Comparison of ENCODE assay signal across 11 cellular contexts in the genomic region with DNA sequence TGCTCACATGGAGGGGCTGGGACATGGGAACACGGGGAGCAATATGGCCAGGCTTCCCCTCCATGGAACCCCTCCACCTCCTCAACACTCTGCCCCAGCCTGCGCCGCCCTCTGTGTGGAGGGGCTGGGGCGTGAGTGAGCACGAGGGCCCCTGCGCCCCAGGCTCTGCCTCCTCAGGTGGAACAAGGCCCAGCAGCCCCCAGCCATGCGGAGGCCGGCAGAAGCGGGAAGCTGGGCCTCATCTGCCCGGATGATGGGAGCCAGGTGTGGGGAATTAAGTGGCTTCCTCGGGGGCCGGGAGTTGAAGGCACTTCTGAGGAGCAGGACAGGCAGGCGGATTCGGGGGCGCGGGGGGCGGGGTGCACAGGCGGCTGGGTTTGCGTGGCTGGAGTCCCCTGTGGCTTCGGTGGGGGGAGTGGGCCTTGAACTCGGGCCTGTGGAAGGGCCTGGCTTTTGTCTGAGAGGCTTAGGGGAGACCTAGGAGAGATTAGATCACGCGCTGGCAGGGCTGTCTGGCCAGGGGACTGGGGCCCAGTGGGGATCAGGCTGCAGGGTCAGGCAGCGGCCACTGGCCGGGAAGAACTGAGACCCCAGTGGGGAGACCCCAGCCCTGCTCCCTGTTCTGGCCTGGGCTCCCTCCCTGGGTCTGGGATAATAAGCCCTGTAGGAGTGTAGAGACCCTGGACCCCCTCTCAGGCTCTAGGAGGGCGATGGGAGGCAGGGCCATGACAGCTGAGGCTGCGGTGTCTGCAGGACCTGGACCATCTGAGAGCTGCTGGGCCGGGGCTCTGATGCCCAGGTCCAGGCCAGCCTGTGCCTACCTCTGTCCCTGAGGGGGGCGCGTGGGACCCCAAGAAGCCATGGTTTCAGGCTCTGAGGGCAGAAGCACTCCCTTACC. TPM values are rescaled to one million over a fixed set of nuclear protein-coding genes. Genes with fewer than 3 reads are reported as not detected.
DNase-seq lines count a peak whose midpoint lies in the region; ATAC-seq and TF ChIP-seq lines count a peak whose summit lies in the region.
"Had no signal": no experiment of that assay in that cellular context is flagged by ENCODE, and none has a peak within 500 bp of the region (broad histone marks: within the 10 kb centered on the region; RNA-seq: fewer than 3 reads in every experiment).

No MANE protein-coding gene starts in this region.

- no peak overlapping the region for H3K4ac ChIP-seq in H9 (ENCODE audit: low read depth, low read length)

- no peak overlapping the region for H2AK5ac ChIP-seq in H9 (ENCODE audit: insufficient read length, low read length)

- no peak overlapping the region for H3K18ac ChIP-seq in H9 (ENCODE audit: insufficient read length, low read depth, low read length)

- H2BK15ac ChIP-seq in H9 (ENCODE audit: low read depth, low read length): peak overlapping the region; percentile 72; the same call in 1 of the 2 replicates

- no peaks in the 10 kb centered on the region for H3K79me1 ChIP-seq in H9 (ENCODE audit: insufficient read depth, low read depth, low read length, poor library complexity, severe bottlenecking)

- no peak overlapping the region for H2BK5ac ChIP-seq in H9 (ENCODE audit: insufficient read length, low read length)

- H3K56ac ChIP-seq in H9 (ENCODE audit: insufficient read length, low read depth, low read length): no peak overlapping the region

- no peak overlapping the region for H2AFZ ChIP-seq in H9 (ENCODE audit: low read length)

- H3K9ac ChIP-seq in H9 (ENCODE audit: extremely low read depth, insufficient read length, low read length): no peak overlapping the region
- peak overlapping the region; percentile 24 to 26 for H3K9ac ChIP-seq in colonic mucosa (ENCODE audit: low read depth in 2 of 2, low read length in 2 of 2)
- no peak overlapping the region for H3K9ac ChIP-seq in mucosa of rectum (ENCODE audit: low read depth in 1 of 2, low read length in 2 of 2)
- no peak overlapping the region for H3K9ac ChIP-seq in stomach smooth muscle (ENCODE audit: low read length in 2 of 2)

- H3K4me1 Mint-ChIP-seq in H9: peaks cover 2 to 7% of the 10 kb centered on the region in 2 experiments; a peak in 1 of 4 replicates

- no peak overlapping the region for H3K4me2 ChIP-seq in H9 (ENCODE audit: insufficient read depth, insufficient read length, low read length)

- no peak overlapping the region for H3K4me3 ChIP-seq in colonic mucosa
- no peak overlapping the region for H3K4me3 ChIP-seq in mucosa of rectum (ENCODE audit: low read length in 2 of 2)
- no peak overlapping the region for H3K4me3 ChIP-seq in stomach smooth muscle (ENCODE audit: low read length in 2 of 2)

- no peak overlapping the region for H3K27ac Mint-ChIP-seq in H9
- H3K27ac Mint-ChIP-seq: activated naive CD4-positive, alpha-beta T cell treated with anti-CD3 and anti-CD28 coated beads, Interleukin-2, amount 50 U/mL, for 24 hours had no signal

- no peak overlapping the region for H4K8ac ChIP-seq in H9 (replicated peaks; ENCODE audit: insufficient read length, low read depth, low read length)

- H3K27ac ChIP-seq in H9 (ENCODE audit: insufficient read length, low read depth, low read length) (no peak overlapping the region), colonic mucosa (peak overlapping the region; percentile 44), mucosa of rectum (ENCODE audit: low read depth in 2 of 2, low read length in 2 of 2) (peak overlapping the region; percentile 67 to 68), stomach smooth muscle (ENCODE audit: low read length) (peak overlapping the region; percentile 58)

- no peaks in the 10 kb centered on the region for H4K20me1 ChIP-seq in H9 (ENCODE audit: control insufficient read depth, insufficient read depth, insufficient read length)

- no peak overlapping the region for H2BK20ac ChIP-seq in H9 (ENCODE audit: low read depth, low read length, poor library complexity, severe bottlenecking)

- no peaks in the 10 kb centered on the region for H3K23me2 ChIP-seq in H9 (ENCODE audit: insufficient read length, low read depth, low read length, poor library complexity, severe bottlenecking)

- DNase-seq in H9: no peak
- peak; percentile 29 for DNase-seq in colonic mucosa
- DNase-seq in activated T-cell treated with anti-CD3 and anti-CD28 coated beads, Interleukin-2, amount 50 U/mL, for 48 hours: no peak
- DNase-seq in stimulated activated naive CD8-positive, alpha-beta T cell treated with anti-CD3 and anti-CD28 coated beads, Interleukin-15, Interleukin-2, amounts not matched to agents 100 U/mL and 50 U/mL, for 24 hours: no peak
- DNase-seq in NCI-H226: no peak
- DNase-seq: activated CD4-positive, alpha-beta T cell treated with anti-CD3 and anti-CD28 coated beads, Interleukin-2, amount 10 ng/mL, durations not matched to agents 24 days and 14 days; dermis blood vessel endothelial cell; NCI-H187 treated with DMSO at 0.1 percent for 48 hours had no signal

- H3K27me3 Mint-ChIP-seq in H9 (ENCODE audit: low read depth): no peaks in the 10 kb centered on the region; the same call in 1 of the 2 replicates
- H3K27me3 Mint-ChIP-seq: activated CD4-positive, alpha-beta T cell treated with anti-CD3 and anti-CD28 coated beads, Interleukin-2, amount 10 ng/mL, durations not matched to agents 24 days and 14 days; activated naive CD4-positive, alpha-beta T cell treated with anti-CD3 and anti-CD28 coated beads, Interleukin-2, amount 50 U/mL, for 24 hours had no signal

- H3K27me3 ChIP-seq in H9 (ENCODE audit: insufficient read depth, low read length) (no peaks in the 10 kb centered on the region), colonic mucosa (no peaks in the 10 kb centered on the region), mucosa of rectum (ENCODE audit: control insufficient read depth in 2 of 2, insufficient read depth in 2 of 2, low read length in 2 of 2) (no peaks in the 10 kb centered on the region), stomach smooth muscle (ENCODE audit: control insufficient read depth in 1 of 2, insufficient read depth in 2 of 2, low read length in 2 of 2) (peaks cover 0 to 4% of the 10 kb centered on the region in 2 donors)

- H3T11ph ChIP-seq in H9 (ENCODE audit: low read length): no peak overlapping the region

- WGBS in H9 (ENCODE audit: extremely low coverage, insufficient read length, low lambda C conversion rate): no CpG with 5 or more reads among the region's 30 CpGs

- H3K4me3 Mint-ChIP-seq in H9: no peak overlapping the region
- H3K4me3 Mint-ChIP-seq: activated CD4-positive, alpha-beta T cell treated with anti-CD3 and anti-CD28 coated beads, Interleukin-2, amount 10 ng/mL, durations not matched to agents 24 days and 14 days; activated naive CD4-positive, alpha-beta T cell treated with anti-CD3 and anti-CD28 coated beads, Interleukin-2, amount 50 U/mL, for 24 hours had no signal

- TF ChIP-seq CTCF in H9 (conservative IDR thresholded peaks at IDR 0.05) (no peak), colonic mucosa (IDR thresholded peaks at IDR 0.05) (no peak)

- no peak overlapping the region for H3K14ac ChIP-seq in H9 (ENCODE audit: insufficient read depth, low read length)

- no peak overlapping the region for H2BK120ac ChIP-seq in H9 (ENCODE audit: low read depth, low read length, poor library complexity, severe bottlenecking)

- no peak for ATAC-seq in stimulated activated naive CD8-positive, alpha-beta T cell treated with anti-CD3 and anti-CD28 coated beads, Interleukin-15, Interleukin-2, amounts not matched to agents 100 U/mL and 50 U/mL, for 24 hours

- H3K79me2 ChIP-seq in H9 (ENCODE audit: insufficient read depth, low read length): no peaks in the 10 kb centered on the region

- no peaks in the 10 kb centered on the region for H3K9me3 ChIP-seq in H9 (ENCODE audit: control insufficient read depth, low read depth, low read length)
- no peaks in the 10 kb centered on the region for H3K9me3 ChIP-seq in colonic mucosa
- no peaks in the 10 kb centered on the region for H3K9me3 ChIP-seq in mucosa of rectum (ENCODE audit: control insufficient read depth in 2 of 2, low read length in 2 of 2)
- H3K9me3 ChIP-seq in stomach smooth muscle (ENCODE audit: control insufficient read depth in 2 of 2, low read length in 2 of 2): no peaks in the 10 kb centered on the region

- no peak overlapping the region for H4K91ac ChIP-seq in H9 (ENCODE audit: insufficient read length, low read depth, low read length)

- no peaks in the 10 kb centered on the region for H3K36me3 Mint-ChIP-seq in H9 (ENCODE audit: insufficient read depth in 1 of 3, low read depth in 3 of 3)
- H3K36me3 Mint-ChIP-seq: activated naive CD4-positive, alpha-beta T cell treated with anti-CD3 and anti-CD28 coated beads, Interleukin-2, amount 50 U/mL, for 24 hours had no signal

- intact Hi-C loops in colonic mucosa (cut with DNase I): no loop called here

- H3K23ac ChIP-seq in H9 (ENCODE audit: insufficient read length, low read depth, low read length): no peak overlapping the region

- no peaks in the 10 kb centered on the region for H3K9me3 Mint-ChIP-seq in H9
- H3K9me3 Mint-ChIP-seq: activated CD4-positive, alpha-beta T cell treated with anti-CD3 and anti-CD28 coated beads, Interleukin-2, amount 10 ng/mL, durations not matched to agents 24 days and 14 days; activated naive CD4-positive, alpha-beta T cell treated with anti-CD3 and anti-CD28 coated beads, Interleukin-2, amount 50 U/mL, for 24 hours had no signal

- no peaks in the 10 kb centered on the region for H3K4me1 ChIP-seq in H9 (ENCODE audit: insufficient read depth, low read length)
- H3K4me1 ChIP-seq in colonic mucosa: no peaks in the 10 kb centered on the region
- peaks cover 6 to 10% of the 10 kb centered on the region in 2 donors for H3K4me1 ChIP-seq in mucosa of rectum (ENCODE audit: control insufficient read depth in 2 of 2, insufficient read depth in 2 of 2, low read length in 2 of 2)
- H3K4me1 ChIP-seq in stomach smooth muscle (ENCODE audit: control insufficient read depth, insufficient read depth, low read length): peaks cover 54% of the 10 kb centered on the region

- no peak overlapping the region for H2BK12ac ChIP-seq in H9 (ENCODE audit: insufficient read length, low read depth, low read length)

- H3K36me3 ChIP-seq in colonic mucosa (no peaks in the 10 kb centered on the region), mucosa of rectum (ENCODE audit: control insufficient read depth in 2 of 2, insufficient read depth in 2 of 2, low read length in 2 of 2) (peaks cover 0 to 3% of the 10 kb centered on the region in 2 donors), stomach smooth muscle (ENCODE audit: control insufficient read depth in 2 of 2, insufficient read depth in 2 of 2, low read length in 2 of 2) (no peaks in the 10 kb centered on the region)

- no peak overlapping the region for H4K5ac ChIP-seq in H9 (ENCODE audit: insufficient read length, low read depth, low read length)

RNA-seq across cellular contexts. Expression of gene PRR33, which starts 13.3 kb away (rescaled TPM):
- total RNA-seq in H9 (2021) (not detected in 2 replicates), colonic mucosa (not detected)
- total RNA-seq: activated CD4-positive, alpha-beta T cell treated with anti-CD3 and anti-CD28 coated beads, Interleukin-2, amount 10 ng/mL, durations not matched to agents 24 days and 14 days; dermis blood vessel endothelial cell had no signal

RNA-seq across cellular contexts. Expression of gene LSP1, which starts 25.5 kb away (rescaled TPM):
- total RNA-seq in H9 (2021) (not detected in 2 replicates), colonic mucosa (10 to 100 TPM; 18.9 to 23.0 TPM)
- total RNA-seq: dermis blood vessel endothelial cell had no signal

RNA-seq across cellular contexts. Expression of gene TNNI2, which starts 39.6 kb away (rescaled TPM):
- total RNA-seq in H9 (2021) (not detected in 2 replicates), colonic mucosa (under 1 TPM in 1 of 2 donors, not detected in 1; 0.94 TPM)
- total RNA-seq: activated CD4-positive, alpha-beta T cell treated with anti-CD3 and anti-CD28 coated beads, Interleukin-2, amount 10 ng/mL, durations not matched to agents 24 days and 14 days; dermis blood vessel endothelial cell had no signal

RNA-seq across cellular contexts. Expression of gene TNNT3, which starts 41.1 kb away (rescaled TPM):
- not detected in 2 replicates for total RNA-seq in H9 (2021)
- under 1 TPM in 1 of 2 donors, not detected in 1; 0.72 TPM for total RNA-seq in colonic mucosa
- total RNA-seq: dermis blood vessel endothelial cell had no signal

RNA-seq across cellular contexts. Expression of gene SYT8, which starts 43.6 kb away (rescaled TPM):
- total RNA-seq in H9 (2021): not detected in 2 replicates
- total RNA-seq in colonic mucosa: 1 to 10 TPM; 1.7 to 3.5 TPM
- total RNA-seq: activated CD4-positive, alpha-beta T cell treated with anti-CD3 and anti-CD28 coated beads, Interleukin-2, amount 10 ng/mL, durations not matched to agents 24 days and 14 days; dermis blood vessel endothelial cell had no signal

Comparison
In these comparisons a context has a peak if more than half of its experiments do, and no peak if none do; other contexts are left out.
1. H3K9ac ChIP-seq: peak in colonic mucosa (2 of 2); none in H9 (single experiment), mucosa of rectum (0 of 2) and stomach smooth muscle (0 of 2).
2. RNA of gene LSP1, which starts 25.5 kb away (total RNA-seq): 18.9 to 23.0 TPM in colonic mucosa; not detected in H9; every median in the first group is over 10 times any median in the second.